Comparison of ENCODE assay signal across 12 cellular contexts in genomic region chr9:132744881-132745761, GRCh38.
A peak's percentile ranks its signal among the peaks of the same experiment; 100 is the strongest.
DNase-seq lines count a peak whose midpoint lies in the region; ATAC-seq and TF ChIP-seq lines count a peak whose summit lies in the region.
"Had no signal": no experiment of that assay in that cellular context is flagged by ENCODE, and none has a peak within 500 bp of the region (broad histone marks: within the 10 kb centered on the region; RNA-seq: fewer than 3 reads in every experiment).

No MANE protein-coding gene starts in this region.

- peak overlapping the region; percentile 76 for H3K4me3 Mint-ChIP-seq in neural crest cell

- intact Hi-C loops in Right ventricle myocardium superior (cut with DNase I) = no loop called here

- no peaks in the 10 kb centered on the region for H3K36me3 Mint-ChIP-seq in neural crest cell (ENCODE audit: low read depth)

- TF ChIP-seq CTCF in neural crest cell (conservative IDR thresholded peaks at IDR 0.05) = no peak

- peaks cover 27% of the 10 kb centered on the region for H3K4me1 Mint-ChIP-seq in neural crest cell

- ATAC-seq in Right ventricle myocardium superior (ENCODE audit: poor library complexity) (peak; percentile 60), HG03442 (IDR thresholded peaks at IDR 0.05; ENCODE audit: unreplicated experiment) (no peak), HG03439 (IDR thresholded peaks at IDR 0.05; ENCODE audit: unreplicated experiment) (no peak), GM21515 (IDR thresholded peaks at IDR 0.05; ENCODE audit: unreplicated experiment) (no peak)
- ATAC-seq: foreskin keratinocyte, mucosa of descending colon had no signal

- peaks cover 70% of the 10 kb centered on the region for H3K27me3 Mint-ChIP-seq in neural crest cell (ENCODE audit: low read depth)

- DNase-seq in NCI-H1417 (lab: John Stamatoyannopoulos, UW) (peak in 2 of 3 experiments; percentile 38 to 67), NCI-H1417 treated with DMSO at 0.1 percent for 48 hours (lab: John Stamatoyannopoulos, UW) (no peak), NCI-H524 (lab: John Stamatoyannopoulos, UW) (peak; percentile 73 to 80), Right ventricle myocardium superior (no peak), neural crest cell (ENCODE audit: low read depth, low spot score) (no peak)
- DNase-seq: 8988T, foreskin keratinocyte, mucosa of descending colon, T1000 had no signal

- no peaks in the 10 kb centered on the region for H3K9me3 Mint-ChIP-seq in neural crest cell

- no peak overlapping the region for H3K27ac Mint-ChIP-seq in neural crest cell (ENCODE audit: unreplicated experiment)

Comparison
In these comparisons a context has a peak if more than half of its experiments do, and no peak if none do; other contexts are left out.
1. DNase-seq: peak in NCI-H1417 (2 of 3) and NCI-H524 (2 of 2); none in NCI-H1417 treated with DMSO at 0.1 percent for 48 hours (single experiment), Right ventricle myocardium superior (single experiment) and neural crest cell (single experiment).